8 cellular contexts compared by ENCODE assay signal in the genomic region with DNA sequence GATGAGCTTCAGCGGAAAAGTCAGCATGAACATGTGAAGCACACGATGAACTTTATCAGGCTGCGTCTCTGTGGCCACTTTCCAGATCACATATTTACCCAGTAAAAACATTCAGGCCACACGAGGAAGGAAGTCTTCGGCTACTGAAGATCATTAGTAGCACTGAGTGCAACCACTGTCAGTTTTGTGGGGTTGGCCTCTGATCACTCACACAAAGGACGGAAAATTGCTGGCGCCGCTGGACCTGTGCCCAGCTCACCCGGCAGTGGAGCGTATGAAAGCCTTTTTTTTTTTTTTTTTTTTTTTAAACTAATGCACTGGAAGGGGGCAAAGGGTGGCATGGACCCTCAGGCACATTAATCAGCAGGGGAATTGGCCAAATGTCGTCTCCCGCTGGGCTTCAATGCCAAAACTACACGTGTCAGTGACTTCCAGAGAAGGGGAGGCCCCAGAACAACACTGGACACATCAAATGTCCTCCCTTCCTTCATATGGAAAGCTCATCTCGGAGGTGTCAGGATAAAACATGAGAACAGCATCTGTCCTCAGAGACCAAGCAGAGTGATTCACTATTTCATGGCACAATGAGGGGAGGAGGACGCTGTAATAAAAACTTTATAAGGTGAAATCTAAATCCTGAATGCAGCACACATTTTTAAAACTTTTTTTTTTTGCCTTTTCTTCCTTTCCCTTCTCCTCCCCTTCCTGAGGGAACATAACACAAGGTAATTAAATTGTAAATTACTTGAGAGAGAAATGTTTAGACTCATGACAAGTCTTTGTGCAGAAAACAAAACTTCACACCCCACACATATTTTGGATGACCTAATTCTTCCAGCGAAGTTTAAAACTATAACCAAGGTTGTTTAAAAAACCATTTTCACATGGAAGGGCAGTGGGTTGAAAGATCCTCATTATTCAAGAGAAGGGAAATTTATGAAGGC.
A peak's percentile ranks its signal among the peaks of the same experiment; 100 is the strongest.
DNase-seq lines count a peak whose midpoint lies in the region; ATAC-seq and TF ChIP-seq lines count a peak whose summit lies in the region.

No MANE protein-coding gene starts in this region.

- H3K4me1 ChIP-seq in Peyer's patch = no peaks in the 10 kb centered on the region

- TF ChIP-seq POLR2A in Peyer's patch (IDR thresholded peaks at IDR 0.05) = no peak

- no peaks in the 10 kb centered on the region for H3K9me3 ChIP-seq in Peyer's patch

- H3K4me3 ChIP-seq in Peyer's patch = no peak overlapping the region
- no peak overlapping the region for H3K4me3 ChIP-seq in fibroblast of villous mesenchyme (ENCODE audit: low read depth, low read length)

- ATAC-seq in GM21717 (IDR thresholded peaks at IDR 0.05; ENCODE audit: unreplicated experiment) (no peak), GM18907 (IDR thresholded peaks at IDR 0.05; ENCODE audit: unreplicated experiment) (no peak)

- H3K27me3 ChIP-seq in Peyer's patch = no peaks in the 10 kb centered on the region

- TF ChIP-seq CTCF in Peyer's patch (IDR thresholded peaks at IDR 0.05) = no peak
- no peak for TF ChIP-seq CTCF in fibroblast of villous mesenchyme (IDR thresholded peaks at IDR 0.05; ENCODE audit: insufficient read depth, low read depth, low read length)

- H3K36me3 ChIP-seq in Peyer's patch = no peaks in the 10 kb centered on the region

- DNase-seq in EH (ENCODE audit: low read depth) (peak; percentile 76), Peyer's patch (peak in 2 of 3 donors; percentile 59 to 68), fibroblast of villous mesenchyme (ENCODE audit: low read depth) (peak; percentile 34), retina (peak; percentile 76), HuH-7.5 (ENCODE audit: low spot score) (no peak)
- DNase-seq in activated effector memory CD4-positive, alpha-beta T cell treated with Interleukin-2 at 50 U/mL for 16 hours = no peak

- no peak overlapping the region for H3K27ac ChIP-seq in Peyer's patch

Comparison
In these comparisons a context has a peak if more than half of its experiments do, and no peak if none do; other contexts are left out.
1. DNase-seq: peak in EH (single experiment), Peyer's patch (2 of 3), fibroblast of villous mesenchyme (single experiment) and retina (single experiment); none in activated effector memory CD4-positive, alpha-beta T cell treated with Interleukin-2 at 50 U/mL for 16 hours (single experiment) and HuH-7.5 (single experiment).